Comparison of ENCODE assay signal across 13 cellular contexts in the genomic region with DNA sequence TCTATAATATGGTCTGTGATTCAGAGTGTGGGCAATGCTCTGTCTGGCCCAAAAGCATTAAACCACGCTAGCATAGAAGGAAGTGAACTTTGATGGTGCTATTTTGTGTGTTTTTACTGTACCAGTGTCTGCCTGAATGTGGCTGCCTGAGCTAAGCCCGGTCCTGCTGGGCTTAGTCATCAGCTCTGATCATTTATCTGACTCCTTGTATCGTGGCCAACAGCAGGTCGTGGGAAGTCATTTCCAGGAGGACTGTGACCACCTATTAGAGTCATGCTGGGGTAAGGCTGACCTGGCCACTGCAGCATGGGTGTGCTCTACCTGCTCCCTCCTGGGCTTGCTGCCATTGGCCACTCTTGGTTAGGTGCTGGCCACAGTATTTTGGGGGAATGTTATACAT.
DNase-seq lines count a peak whose midpoint lies in the region; ATAC-seq, FAIRE-seq and TF ChIP-seq lines count a peak whose summit lies in the region.
"Had no signal": no experiment of that assay in that cellular context is flagged by ENCODE, and none has a peak within 500 bp of the region (broad histone marks: within the 10 kb centered on the region; RNA-seq: fewer than 3 reads in every experiment).

No MANE protein-coding gene starts in this region.

- no peaks in the 10 kb centered on the region for H4K20me1 ChIP-seq in GM12878 (ENCODE audit: control insufficient read depth, insufficient read depth)
- H4K20me1 ChIP-seq: BLaER1 treated with 17β-estradiol and CSF1 and Interleukin-3, amounts not matched to agents 10 nM and 100 nM had no signal

- no peak overlapping the region for H2AFZ ChIP-seq in GM12878 (ENCODE audit: control insufficient read depth, low read depth, low read length)

- POLR2A ChIA-PET in GM12878 (lab: Charles Lee), result no interaction called here

- BruUV-seq in GM12878 (replicated peaks; lab: Mats Ljungman, UMichigan), result no TSS peak

- ATAC-seq in GM12878 (peak; percentile 44), GM18870 (IDR thresholded peaks at IDR 0.05; ENCODE audit: unreplicated experiment) (no peak)
- ATAC-seq: heart left ventricle, Panc1 had no signal

- H3K36me3 ChIP-seq in GM12878 (ENCODE audit: control insufficient read depth in 2 of 2, insufficient read depth in 2 of 2, low read length in 1 of 2), result no peaks in the 10 kb centered on the region
- no peaks in the 10 kb centered on the region for H3K36me3 ChIP-seq in kidney epithelial cell (ENCODE audit: control insufficient read depth, insufficient read depth, low read length)
- H3K36me3 ChIP-seq: BLaER1 treated with 17β-estradiol and CSF1 and Interleukin-3, amounts not matched to agents 10 nM and 100 nM; heart left ventricle had no signal

- 0% methylated on average over 4 of the region's 4 CpGs for WGBS in GM12878 (ENCODE audit: insufficient coverage, insufficient replicate concordance, low lambda C conversion rate, missing lambda C conversion rate)

- RAD21 ChIA-PET in GM12878 (lab: Charles Lee; ENCODE audit: unreplicated experiment), result no interaction called here

- FAIRE-seq in GM12878 (lab: Jason Lieb, UNC), result no peak

- SMC1A ChIA-PET in GM12878 (lab: Charles Lee; ENCODE audit: uncharacterized antibody, unreplicated experiment), result interaction anchor here (0.8 to 3.2 kb wide), 5 partner anchors 9 to 38 kb away, joined by 3 to 14 read pairs (median 4); no protein-coding TSS in a partner anchor

- no peaks in the 10 kb centered on the region for H3K27me3 ChIP-seq in GM12878 (replicated peaks in 1 of 2; ENCODE audit: control insufficient read depth in 2 of 2, insufficient read depth in 2 of 2, low read length in 1 of 2)
- H3K27me3 ChIP-seq in kidney epithelial cell (ENCODE audit: control insufficient read depth, insufficient read depth, low read length), result no peaks in the 10 kb centered on the region
- H3K27me3 ChIP-seq: BLaER1 treated with 17β-estradiol and CSF1 and Interleukin-3, amounts not matched to agents 10 nM and 100 nM; heart left ventricle had no signal

- no peak for TF ChIP-seq POLR2A in GM12878 (IDR thresholded peaks at IDR 0.05; ENCODE audit: low read depth, low read length)

- H3K79me2 ChIP-seq in GM12878 (ENCODE audit: control insufficient read depth, insufficient read depth, low read length), result no peaks in the 10 kb centered on the region

- H3K4me3 ChIP-seq in GM12878 (no peak overlapping the region), kidney epithelial cell (ENCODE audit: low read depth, low read length) (no peak overlapping the region)
- H3K4me3 ChIP-seq: BLaER1 treated with 17β-estradiol and CSF1 and Interleukin-3, amounts not matched to agents 10 nM and 100 nM; heart left ventricle had no signal

- H3K27ac ChIP-seq in GM12878 (ENCODE audit: control insufficient read depth, insufficient read depth), result no peak overlapping the region
- H3K27ac ChIP-seq: BLaER1 treated with 17β-estradiol and CSF1 and Interleukin-3, amounts not matched to agents 10 nM and 100 nM; heart left ventricle had no signal

- TF ChIP-seq CTCF in GM12878 (IDR thresholded peaks at IDR 0.05 in 2 of 3, conservative IDR thresholded peaks at IDR 0.05 in 1 of 3; ENCODE audit: control insufficient read depth in 2 of 3, extremely low read depth in 1 of 3, insufficient read depth in 1 of 3, low read depth in 3 of 3, low read length in 3 of 3) (no peak), kidney epithelial cell (IDR thresholded peaks at IDR 0.05; ENCODE audit: insufficient read depth, low read length, poor library complexity, severe bottlenecking) (no peak)

- no peak overlapping the region for H3K9ac ChIP-seq in GM12878 (ENCODE audit: control insufficient read depth, insufficient read depth, low read length)
- H3K9ac ChIP-seq: BLaER1 treated with 17β-estradiol and CSF1 and Interleukin-3, amounts not matched to agents 10 nM and 100 nM had no signal

- no peak for TF ChIP-seq RAD21 in GM12878 (IDR thresholded peaks at IDR 0.05; ENCODE audit: insufficient read depth, low read depth, low read length)

- H3K4me2 ChIP-seq in GM12878 (ENCODE audit: control insufficient read depth, insufficient read depth), result no peak overlapping the region
- H3K4me2 ChIP-seq: BLaER1 treated with 17β-estradiol and CSF1 and Interleukin-3, amounts not matched to agents 10 nM and 100 nM had no signal

- no peak for TF ChIP-seq EP300 in GM12878 (IDR thresholded peaks at IDR 0.05; ENCODE audit: borderline replicate concordance in 1 of 2, control insufficient read depth in 1 of 2, low read depth in 2 of 2, low read length in 2 of 2)

- CTCF ChIA-PET in GM12878 (lab: Yijun Ruan, JAX), result interaction anchor here (1.3 to 1.9 kb wide), 3 partner anchors 14 to 103 kb away, joined by 3 to 5 read pairs (median 3); no protein-coding TSS in a partner anchor

- intact Hi-C loops in GM12878 (cut with micrococcal nuclease; ENCODE audit: unreplicated experiment), result no loop called here

- in situ Hi-C loops in GM12878 (cut with MboI), result no loop called here

- H3K9me3 ChIP-seq in GM12878 (replicated peaks; ENCODE audit: control insufficient read depth, insufficient read depth, low read length), result no peaks in the 10 kb centered on the region
- H3K9me3 ChIP-seq: BLaER1 treated with 17β-estradiol and CSF1 and Interleukin-3, amounts not matched to agents 10 nM and 100 nM; heart left ventricle had no signal

- no peaks in the 10 kb centered on the region for H3K4me1 ChIP-seq in GM12878 (ENCODE audit: control insufficient read depth, insufficient read depth, low read length)
- H3K4me1 ChIP-seq: BLaER1 treated with 17β-estradiol and CSF1 and Interleukin-3, amounts not matched to agents 10 nM and 100 nM; heart left ventricle had no signal

- DNase-seq in AG08396 (ENCODE audit: low spot score) (peak; percentile 7), HS-27A (ENCODE audit: low read depth) (peak; percentile 14), GM12878 (ENCODE audit: low read depth, low spot score) (no peak), kidney epithelial cell (ENCODE audit: low read depth) (peak; percentile 31), COLO668 (lab: John Stamatoyannopoulos, UW; ENCODE audit: unreplicated experiment) (no peak), GF-D8 (lab: John Stamatoyannopoulos, UW) (no peak)
- DNase-seq in central memory CD4-positive, alpha-beta T cell, result no peak
- DNase-seq: heart left ventricle; NCI-H2081 treated with DMSO at 0.1 percent for 48 hours; stimulated activated CD4-positive, alpha-beta T cell treated with anti-CD3 and anti-CD28 coated beads, Interleukin-12 subunit alpha, Interleukin-12 subunit beta, amount 100 ng/mL, for 4 hours had no signal

TF ChIP-seq in GM12878, 131 proteins besides CTCF, POLR2A, EP300 and RAD21:
- TF ChIP-seq BACH1 (IDR thresholded peaks at IDR 0.05; ENCODE audit: borderline replicate concordance) (no peak), KAT2A (conservative IDR thresholded peaks at IDR 0.05; ENCODE audit: control insufficient read depth, low read depth, low read length) (no peak), CREM (IDR thresholded peaks at IDR 0.05; ENCODE audit: low read depth) (no peak), SMAD1 (IDR thresholded peaks at IDR 0.05; ENCODE audit: low read depth, partially characterized antibody) (no peak), JUNB (IDR thresholded peaks at IDR 0.05) (no peak), ZNF384 (IDR thresholded peaks at IDR 0.05; ENCODE audit: borderline replicate concordance, low read depth, low read length) (no peak), ATF2 (IDR thresholded peaks at IDR 0.05; ENCODE audit: low read length) (no peak)

Comparison
In these comparisons a context has a peak if more than half of its experiments do, and no peak if none do; other contexts are left out.
1. DNase-seq: peak in AG08396 (single experiment), HS-27A (single experiment) and kidney epithelial cell (single experiment); none in GM12878 (single experiment), central memory CD4-positive, alpha-beta T cell (single experiment), COLO668 (single experiment) and GF-D8 (single experiment).